ENCODE assay signal across 16 cellular contexts in the genomic region with DNA sequence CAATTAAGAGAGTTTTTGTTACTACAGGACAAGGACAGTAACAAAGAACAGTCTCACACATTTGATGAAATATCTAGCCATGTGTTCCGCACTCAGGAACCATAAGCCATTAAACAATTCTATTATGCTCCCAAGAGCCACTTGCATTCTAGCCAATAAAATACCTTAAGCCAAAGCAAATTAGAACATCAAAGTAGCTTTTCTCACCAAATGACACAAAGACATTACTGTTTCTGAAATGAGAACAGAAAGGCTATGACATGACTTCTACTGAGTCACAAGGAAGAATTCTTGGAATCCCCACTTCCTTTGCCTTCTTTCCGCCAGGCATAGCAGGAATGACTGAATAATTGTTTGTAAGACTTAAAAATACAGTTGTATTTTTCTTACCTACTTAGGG.
A peak's percentile ranks its signal among the peaks of the same experiment; 100 is the strongest.
DNase-seq lines count a peak whose midpoint lies in the region; TF ChIP-seq lines count a peak whose summit lies in the region.
"Had no signal": no experiment of that assay in that cellular context is flagged by ENCODE, and none has a peak within 500 bp of the region (broad histone marks: within the 10 kb centered on the region; RNA-seq: fewer than 3 reads in every experiment).

No MANE protein-coding gene starts in this region.

- no peak for TF ChIP-seq POLR2A in erythroblast (IDR thresholded peaks at IDR 0.05; ENCODE audit: low read length)

- H3K27ac ChIP-seq in epithelial cell of prostate, result peak overlapping the region; percentile 58
- H3K27ac ChIP-seq: BLaER1, gastrocnemius medialis, suprapubic skin had no signal

- DNase-seq in ELR (ENCODE audit: low read depth) (peak; percentile 92), RKO (ENCODE audit: low spot score) (peak; percentile 7), epithelial cell of prostate (ENCODE audit: low read depth, low spot score) (peak; percentile 16), non-pigmented ciliary epithelial cell (ENCODE audit: low read depth) (peak; percentile 66), NCI-H2081 (lab: John Stamatoyannopoulos, UW) (no peak), HK-2 (ENCODE audit: unreplicated experiment) (no peak), erythroblast (lab: John Stamatoyannopoulos, UW) (no peak)
- DNase-seq in activated CD8-positive, alpha-beta memory T cell treated with anti-CD3 and anti-CD28 coated beads, Interleukin-2, amount 50 U/mL, for 4 hours, result no peak
- DNase-seq: activated CD4-positive, CD25-positive, alpha-beta regulatory T cell treated with anti-CD3 and anti-CD28 coated beads, Interleukin-2, amount 50 U/mL, for 72 hours; activated naive CD4-positive, alpha-beta T cell treated with Interleukin-2 at 50 U/mL for 16 hours; DMS53; gastrocnemius medialis; NCI-H2029 treated with DMSO at 0.1 percent for 48 hours; NCI-H526 treated with DMSO at 0.1 percent for 48 hours had no signal

Comparison
In these comparisons a context has a peak if more than half of its experiments do, and no peak if none do; other contexts are left out.
1. DNase-seq: peak in ELR (single experiment), RKO (single experiment), epithelial cell of prostate (single experiment) and non-pigmented ciliary epithelial cell (single experiment); none in NCI-H2081 (0 of 2), HK-2 (single experiment), erythroblast (0 of 2) and activated CD8-positive, alpha-beta memory T cell treated with anti-CD3 and anti-CD28 coated beads, Interleukin-2, amount 50 U/mL, for 4 hours (single experiment).